ENCODE assay signal across 11 cellular contexts in the genomic region with DNA sequence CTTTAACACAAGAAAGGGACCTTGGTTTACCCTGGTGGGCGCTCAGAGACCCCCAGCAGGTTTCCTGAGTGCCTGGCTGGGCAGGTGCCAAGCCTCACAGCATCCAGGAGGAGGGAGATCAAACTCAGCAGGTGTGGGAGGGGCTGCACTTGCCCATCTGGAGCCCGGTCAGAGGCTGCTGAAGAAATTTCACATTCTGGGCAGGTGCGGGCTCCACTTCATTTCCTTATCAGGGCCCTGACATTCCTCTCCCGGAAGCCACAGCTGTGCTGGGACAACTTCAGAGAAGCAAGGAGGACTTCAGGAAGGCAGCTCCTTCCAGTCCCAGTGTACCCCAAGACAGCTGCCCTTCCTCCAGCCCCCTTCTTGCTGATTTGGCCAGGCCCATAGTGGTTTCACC.
DNase-seq lines count a peak whose midpoint lies in the region; ATAC-seq and TF ChIP-seq lines count a peak whose summit lies in the region.
"Had no signal": no experiment of that assay in that cellular context is flagged by ENCODE, and none has a peak within 500 bp of the region (broad histone marks: within the 10 kb centered on the region; RNA-seq: fewer than 3 reads in every experiment).

No MANE protein-coding gene starts in this region.

- H3K27me3 ChIP-seq in right atrium auricular region (no peaks in the 10 kb centered on the region), thoracic aorta (replicated peaks; ENCODE audit: insufficient read depth) (no peaks in the 10 kb centered on the region)
- H3K27me3 ChIP-seq: esophagus muscularis mucosa had no signal

- peak overlapping the region; percentile 61 for H3K4me3 Mint-ChIP-seq in activated naive CD4-positive, alpha-beta T cell treated with anti-CD3 and anti-CD28 coated beads, Interleukin-2, amount 50 U/mL, for 24 hours

- H3K36me3 ChIP-seq in right atrium auricular region (no peaks in the 10 kb centered on the region), thoracic aorta (no peaks in the 10 kb centered on the region)
- H3K36me3 ChIP-seq: esophagus muscularis mucosa had no signal

- ATAC-seq in thoracic aorta (ENCODE audit: insufficient number of reproducible peaks, low FRiP score, low read depth): no peak
- ATAC-seq in HG02884 (IDR thresholded peaks at IDR 0.05; ENCODE audit: unreplicated experiment): no peak

- H3K27ac ChIP-seq in right atrium auricular region: peak overlapping the region; percentile 84 to 87
- H3K27ac ChIP-seq in thoracic aorta: peak overlapping the region; percentile 2 to 60
- H3K27ac ChIP-seq: esophagus muscularis mucosa had no signal

- peaks cover 57% of the 10 kb centered on the region for H3K4me1 Mint-ChIP-seq in activated naive CD4-positive, alpha-beta T cell treated with anti-CD3 and anti-CD28 coated beads, Interleukin-2, amount 50 U/mL, for 24 hours

- no peak for DNase-seq in activated naive CD4-positive, alpha-beta T cell treated with anti-CD3 and anti-CD28 coated beads, Interleukin-2, amount 50 U/mL, for 16 hours
- DNase-seq in RPMI8226 (peak; percentile 77), right atrium auricular region (ENCODE audit: low spot score) (no peak), thoracic aorta (ENCODE audit: low spot score) (no peak), T1000 (lab: John Stamatoyannopoulos, UW) (no peak), AG20443 (ENCODE audit: low spot score) (no peak)
- DNase-seq: activated CD8-positive, alpha-beta memory T cell treated with anti-CD3 and anti-CD28 coated beads for 24 hours; Calu3 had no signal

- TF ChIP-seq CTCF in right atrium auricular region (IDR thresholded peaks at IDR 0.05): no peak
- no peak for TF ChIP-seq CTCF in thoracic aorta (IDR thresholded peaks at IDR 0.05)

- H3K36me3 Mint-ChIP-seq in activated naive CD4-positive, alpha-beta T cell treated with anti-CD3 and anti-CD28 coated beads, Interleukin-2, amount 50 U/mL, for 24 hours: no peaks in the 10 kb centered on the region

- H3K9me3 Mint-ChIP-seq in activated naive CD4-positive, alpha-beta T cell treated with anti-CD3 and anti-CD28 coated beads, Interleukin-2, amount 50 U/mL, for 24 hours: no peaks in the 10 kb centered on the region

- H3K4me3 ChIP-seq in right atrium auricular region (no peak overlapping the region), thoracic aorta (no peak overlapping the region)
- H3K4me3 ChIP-seq: esophagus muscularis mucosa had no signal

- no peaks in the 10 kb centered on the region for H3K27me3 Mint-ChIP-seq in activated naive CD4-positive, alpha-beta T cell treated with anti-CD3 and anti-CD28 coated beads, Interleukin-2, amount 50 U/mL, for 24 hours

- no peaks in the 10 kb centered on the region for H3K9me3 ChIP-seq in right atrium auricular region
- H3K9me3 ChIP-seq in thoracic aorta: no peaks in the 10 kb centered on the region
- H3K9me3 ChIP-seq: esophagus muscularis mucosa had no signal

- peak overlapping the region; percentile 90 for H3K27ac Mint-ChIP-seq in activated naive CD4-positive, alpha-beta T cell treated with anti-CD3 and anti-CD28 coated beads, Interleukin-2, amount 50 U/mL, for 24 hours

- H3K4me1 ChIP-seq in right atrium auricular region (peaks cover 0 to 80% of the 10 kb centered on the region in 2 donors), thoracic aorta (ENCODE audit: control insufficient read depth in 1 of 2, low read depth in 2 of 2) (peaks cover 47 to 73% of the 10 kb centered on the region in 2 donors)
- H3K4me1 ChIP-seq: esophagus muscularis mucosa had no signal
